29 cellular contexts compared by ENCODE assay signal in genomic region chr22:42056757-42057511, GRCh38. TPM values are rescaled to one million over a fixed set of nuclear protein-coding genes. Genes with fewer than 3 reads are reported as not detected.
"Had no signal": no experiment of that assay in that cellular context is flagged by ENCODE, and none has a peak within 500 bp of the region (broad histone marks: within the 10 kb centered on the region; RNA-seq: fewer than 3 reads in every experiment).

No MANE protein-coding gene starts in this region.

- H3K27me3 Mint-ChIP-seq: dendritic cell treated with granulocyte-macrophage colony-stimulating factor and Interleukin-4, amounts not matched to agents 40 ng/mL and 50 ng/mL, for 4 days; memory B cell; naive B cell; natural killer cell treated with Interleukin-12 subunit alpha and Interleukin-12 subunit beta and Interleukin-15 and Interleukin-18, amount 100 ng/mL, for 72 hours had no signal

- H3K9me3 ChIP-seq: gastrocnemius medialis, neutrophil, prostate gland, thyroid gland had no signal

- H3K4me1 ChIP-seq: gastrocnemius medialis, heart left ventricle, parathyroid adenoma, prostate gland, right atrium auricular region, sigmoid colon, stomach, thyroid gland had no signal

- FAIRE-seq: kidney had no signal

- H3K27me3 ChIP-seq: gastrocnemius medialis, heart left ventricle, hepatocyte, neutrophil, right atrium auricular region, sigmoid colon, stomach, thyroid gland had no signal

- H2AFZ ChIP-seq: hepatocyte, parathyroid adenoma had no signal

- H3K9ac ChIP-seq: parathyroid adenoma had no signal

- H3K4me3 ChIP-seq: gastrocnemius medialis, heart left ventricle, hepatocyte, lung, mucosa of descending colon, prostate gland, right atrium auricular region, sigmoid colon, stomach, thyroid gland had no signal

- H3K27ac ChIP-seq: epithelial cell of prostate, gastrocnemius medialis, heart left ventricle, hepatocyte, neutrophil, parathyroid adenoma, prostate gland, right atrium auricular region, sigmoid colon, stomach, thyroid gland had no signal

- DNase-seq: effector CD8-positive, alpha-beta T cell; endodermal cell; foreskin fibroblast; gastrocnemius medialis; heart left ventricle; mucosa of descending colon; naive B cell; sigmoid colon; stimulated activated CD4-positive, alpha-beta T cell treated with anti-CD3 and anti-CD28 coated beads, Interleukin-2, amount 100 ng/mL, for 24 hours; stimulated activated CD4-positive, alpha-beta T cell treated with anti-CD3 and anti-CD28 coated beads, Interleukin-4, amount 100 ng/mL, for 24 hours; stimulated activated naive CD4-positive, alpha-beta T cell treated with Interleukin-2 at 50 U/mL for 16 hours; stomach; thyroid gland; trophoblast cell had no signal

- ATAC-seq: esophagus mucosa; gastrocnemius medialis; heart left ventricle; left lobe of liver; mucosa of descending colon; natural killer cell treated with Interleukin-12 subunit alpha and Interleukin-12 subunit beta and Interleukin-15 and Interleukin-18, amount 100 ng/mL, for 72 hours; stimulated activated effector memory CD8-positive, alpha-beta T cell treated with anti-CD3 and anti-CD28 coated beads, Interleukin-12 subunit alpha, Interleukin-12 subunit beta, amount 100 ng/mL, for 72 hours had no signal

- H3K79me2 ChIP-seq: hepatocyte, parathyroid adenoma had no signal

- H3K27ac Mint-ChIP-seq: dendritic cell treated with granulocyte-macrophage colony-stimulating factor and Interleukin-4, amounts not matched to agents 40 ng/mL and 50 ng/mL, for 4 days; endodermal cell; memory B cell; natural killer cell treated with Interleukin-12 subunit alpha and Interleukin-12 subunit beta and Interleukin-15 and Interleukin-18, amount 100 ng/mL, for 72 hours; stimulated activated effector memory CD8-positive, alpha-beta T cell treated with anti-CD3 and anti-CD28 coated beads, Interleukin-12 subunit alpha, Interleukin-12 subunit beta, amount 100 ng/mL, for 72 hours had no signal

- H3K4me3 Mint-ChIP-seq: dendritic cell treated with granulocyte-macrophage colony-stimulating factor and Interleukin-4, amounts not matched to agents 40 ng/mL and 50 ng/mL, for 4 days; endodermal cell; memory B cell; naive B cell; natural killer cell treated with Interleukin-12 subunit alpha and Interleukin-12 subunit beta and Interleukin-15 and Interleukin-18, amount 100 ng/mL, for 72 hours; neural crest cell; stimulated activated effector memory CD8-positive, alpha-beta T cell treated with anti-CD3 and anti-CD28 coated beads, Interleukin-12 subunit alpha, Interleukin-12 subunit beta, amount 100 ng/mL, for 72 hours had no signal

- H3K4me1 Mint-ChIP-seq: endodermal cell; memory B cell; naive B cell; neural crest cell; stimulated activated effector memory CD8-positive, alpha-beta T cell treated with anti-CD3 and anti-CD28 coated beads, Interleukin-12 subunit alpha, Interleukin-12 subunit beta, amount 100 ng/mL, for 72 hours had no signal

- H3K4me2 ChIP-seq: hepatocyte had no signal

RNA-seq across cellular contexts. Expression of gene WBP2NL, which starts 58.3 kb away (rescaled TPM):
- total RNA-seq: endodermal cell, hepatocyte, neural crest cell had no signal
- polyA plus RNA-seq: hepatocyte had no signal
